In the genomic region with DNA sequence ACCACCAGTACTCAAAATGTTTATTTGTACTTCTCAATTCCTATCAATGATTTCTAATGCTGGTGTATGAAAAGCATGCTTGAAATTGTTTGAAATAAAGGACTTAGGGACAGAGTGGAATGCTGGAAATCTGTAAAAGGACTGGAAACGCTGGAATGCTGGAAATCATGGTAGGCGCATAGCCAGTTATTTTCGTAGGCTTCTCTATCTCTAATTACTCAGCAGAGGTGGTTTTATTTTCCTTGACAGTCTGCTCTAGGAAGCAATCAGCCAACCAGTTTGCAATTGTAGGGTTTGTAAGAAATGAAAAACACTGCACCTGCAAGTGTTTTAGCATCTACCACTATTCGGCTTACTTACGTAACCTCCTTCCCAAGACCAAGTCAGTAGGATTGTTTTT, we compare ENCODE assay signal across 8 cellular contexts. TPM values are rescaled to one million over a fixed set of nuclear protein-coding genes. Genes with fewer than 3 reads are reported as not detected.
DNase-seq lines count a peak whose midpoint lies in the region; ATAC-seq and TF ChIP-seq lines count a peak whose summit lies in the region.

No MANE protein-coding gene starts in this region.

- H3K27me3 ChIP-seq in NT2/D1 (ENCODE audit: insufficient read depth, insufficient read length) (no peaks in the 10 kb centered on the region), ovary (no peaks in the 10 kb centered on the region)

- peak; percentile 5 for ATAC-seq in GM21390 (IDR thresholded peaks at IDR 0.05; ENCODE audit: unreplicated experiment)

- WGBS in ovary, 3 donors, result 2 to 6% (median 5%) methylated on average over 5 of the region's 5 CpGs

- peak overlapping the region; percentile 99 for H3K27ac Mint-ChIP-seq in endothelial cell (ENCODE audit: unreplicated experiment)

- H3K36me3 Mint-ChIP-seq in endothelial cell (ENCODE audit: low read depth, unreplicated experiment), result no peaks in the 10 kb centered on the region

- no peaks in the 10 kb centered on the region for H3K27me3 Mint-ChIP-seq in endothelial cell (ENCODE audit: unreplicated experiment)

- no peaks in the 10 kb centered on the region for H3K9me3 Mint-ChIP-seq in endothelial cell (ENCODE audit: unreplicated experiment)

- H3K4me3 ChIP-seq in AG10803 (ENCODE audit: low read length) (peak overlapping the region; percentile 99), NT2/D1 (ENCODE audit: insufficient read length, low read depth) (peak overlapping the region; percentile 95), ovary (peak overlapping the region; percentile 56)

- TF ChIP-seq CTCF in AG10803 (conservative IDR thresholded peaks at IDR 0.05; ENCODE audit: low read length) (no peak), endothelial cell (IDR thresholded peaks at IDR 0.05; ENCODE audit: unreplicated experiment) (no peak), ovary (IDR thresholded peaks at IDR 0.05) (no peak)

- H3K36me3 ChIP-seq in NT2/D1 (ENCODE audit: insufficient read depth, insufficient read length, low read length) (peaks cover 22% of the 10 kb centered on the region), ovary (no peaks in the 10 kb centered on the region)

- no peak for TF ChIP-seq POLR2A in ovary (IDR thresholded peaks at IDR 0.05)

- intact Hi-C loops in ovary (cut with DNase I) (no loop called here), posterior vena cava (cut with DNase I) (no loop called here)

- H3K9me3 ChIP-seq in NT2/D1 (ENCODE audit: insufficient read depth, low read length), result no peaks in the 10 kb centered on the region
- H3K9me3 ChIP-seq in ovary, result no peaks in the 10 kb centered on the region

- H3K4me1 ChIP-seq in NT2/D1 (ENCODE audit: insufficient read depth, insufficient read length) (no peaks in the 10 kb centered on the region), ovary (ENCODE audit: insufficient read depth) (no peaks in the 10 kb centered on the region)

- H3K4me3 Mint-ChIP-seq in endothelial cell (ENCODE audit: unreplicated experiment), result peak overlapping the region; percentile 100

- TF ChIP-seq EP300 in ovary (IDR thresholded peaks at IDR 0.05), result no peak

- peaks cover 10% of the 10 kb centered on the region for H3K4me1 Mint-ChIP-seq in endothelial cell (ENCODE audit: unreplicated experiment)

- DNase-seq in AG10803 (ENCODE audit: low read depth), result peak; percentile 9
- no peak for DNase-seq in NT2/D1 (ENCODE audit: low read depth, low spot score)
- DNase-seq in endothelial cell (ENCODE audit: low spot score), result no peak
- DNase-seq in ovary, result no peak
- DNase-seq in posterior vena cava (ENCODE audit: low spot score), result no peak
- no peak for DNase-seq in GOT3 (lab: John Stamatoyannopoulos, UW)
- DNase-seq in T1000 (lab: John Stamatoyannopoulos, UW), result no peak

- peak overlapping the region; percentile 70 to 75 for H3K27ac ChIP-seq in ovary

- H3K9ac ChIP-seq in NT2/D1 (ENCODE audit: insufficient read length, low read depth), result peak overlapping the region; percentile 92

RNA-seq across cellular contexts. Expression of gene LIN7C, which starts 0.8 kb away (rescaled TPM):
- total RNA-seq in endothelial cell (ENCODE audit: unreplicated experiment) (17.0 TPM), ovary (10 to 100 TPM; 28.4 to 39.0 (median 35.3) TPM), posterior vena cava (10 to 100 TPM; 33.6 to 37.1 TPM)
- polyA plus RNA-seq in ovary, result 10 to 100 TPM in 1 of 2 donors, 1 to 10 TPM in 1; 7.0 to 10.5 TPM

RNA-seq across cellular contexts. Expression of gene LGR4, which starts 33.2 kb away (rescaled TPM):
- total RNA-seq in endothelial cell (ENCODE audit: unreplicated experiment) (10.8 TPM), ovary (10 to 100 TPM; 25.0 to 51.1 (median 33.4) TPM), posterior vena cava (10 to 100 TPM; 10.8 to 15.4 TPM)
- 10 to 100 TPM; 15.3 to 26.8 TPM for polyA plus RNA-seq in ovary
